8 cellular contexts compared by ENCODE assay signal in the genomic region with DNA sequence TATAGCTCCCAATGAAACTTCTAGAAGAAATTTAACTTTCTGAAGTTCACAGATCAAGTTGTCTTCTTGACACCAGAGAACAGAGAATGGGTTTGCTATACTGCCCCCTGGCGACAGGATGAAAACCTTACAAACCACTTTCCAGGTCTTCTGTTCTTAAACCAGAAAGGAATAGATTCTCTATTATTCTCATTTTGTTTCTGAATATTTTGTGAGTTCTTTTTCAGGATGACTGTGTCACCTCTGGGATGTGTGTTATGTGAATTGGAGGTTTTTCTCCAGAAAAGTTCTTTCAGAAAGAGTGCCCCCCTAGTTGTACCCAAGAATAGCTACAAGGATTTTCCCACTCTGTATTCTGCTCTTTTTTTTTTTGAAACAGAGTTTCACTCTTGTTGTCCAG. TPM values are rescaled to one million over a fixed set of nuclear protein-coding genes. Genes with fewer than 3 reads are reported as not detected.
DNase-seq lines count a peak whose midpoint lies in the region; ATAC-seq, FAIRE-seq and TF ChIP-seq lines count a peak whose summit lies in the region.

No MANE protein-coding gene starts in this region.

- H3K27ac ChIP-seq in A549: no peak overlapping the region

- no peak overlapping the region for H3K4me2 ChIP-seq in A549

- CTCF ChIA-PET in A549 (lab: Yijun Ruan, JAX): interaction anchor here (0.6 to 2.0 kb wide), 29 partner anchors 8 to 394 kb away, joined by 3 to 10 read pairs (median 4); a partner anchor contains a TSS

- H3K4me3 ChIP-seq in A549 (no peak overlapping the region), GM12865 (ENCODE audit: low read depth, low read length) (no peak overlapping the region)

- WGBS in A549 (ENCODE audit: missing lambda C conversion rate): 0% methylated on average over 1 of the region's 1 CpG

- peaks cover 10% of the 10 kb centered on the region; the same call in 2 of the 3 replicates for H3K9me3 ChIP-seq in A549

- peak; percentile 59 to 78 for DNase-seq in A549 (ENCODE audit: low read depth in 1 of 2, low spot score in 1 of 2)
- DNase-seq in GM12865 (ENCODE audit: low read depth): peak; percentile 78
- DNase-seq in OCI-M1 (lab: John Stamatoyannopoulos, UW): peak; percentile 93
- DNase-seq in activated naive CD4-positive, alpha-beta T cell treated with anti-CD3 and anti-CD28 coated beads, Interleukin-2, amount 50 U/mL, for 16 hours: peak; percentile 57
- DNase-seq in iPS-NIHi11 (ENCODE audit: low spot score): peak; percentile 54
- peak; percentile 57 for DNase-seq in stimulated activated CD4-positive, alpha-beta T cell treated with anti-CD3 and anti-CD28 coated beads, Interleukin-4, amount 100 ng/mL, for 24 hours
- DNase-seq in omental fat pad (ENCODE audit: low spot score): no peak

- FAIRE-seq in A549 (lab: Jason Lieb, UNC): no peak

- ATAC-seq in A549 (peak; percentile 64 to 68; a peak in 5 of 6 replicates), omental fat pad (ENCODE audit: low FRiP score) (no peak), GM21529 (IDR thresholded peaks at IDR 0.05; ENCODE audit: unreplicated experiment) (no peak)

- POLR2A ChIA-PET in A549 (lab: Yijun Ruan, JAX): no interaction called here

- TF ChIP-seq POLR2A in A549 (IDR thresholded peaks at IDR 0.05; ENCODE audit: low read length): no peak

- no peaks in the 10 kb centered on the region for H3K4me1 ChIP-seq in A549

- TF ChIP-seq RAD21 in A549 (conservative IDR thresholded peaks at IDR 0.05 in 1 of 2, IDR thresholded peaks at IDR 0.05 in 1 of 2): peak in 1 of 2 experiments; percentile 22; a peak in 2 of 5 replicates

- TF ChIP-seq CTCF in A549 (IDR thresholded peaks at IDR 0.05) (peak; percentile 80), GM12865 (IDR thresholded peaks at IDR 0.05; ENCODE audit: insufficient read depth, low read depth, low read length, missing control alignments) (peak; percentile 69), omental fat pad (IDR thresholded peaks at IDR 0.05) (no peak)

- no peak for TF ChIP-seq EP300 in A549 (IDR thresholded peaks at IDR 0.05)

TF ChIP-seq in A549, 52 proteins besides CTCF, POLR2A, EP300 and RAD21:
- TF ChIP-seq, protein P1, sequence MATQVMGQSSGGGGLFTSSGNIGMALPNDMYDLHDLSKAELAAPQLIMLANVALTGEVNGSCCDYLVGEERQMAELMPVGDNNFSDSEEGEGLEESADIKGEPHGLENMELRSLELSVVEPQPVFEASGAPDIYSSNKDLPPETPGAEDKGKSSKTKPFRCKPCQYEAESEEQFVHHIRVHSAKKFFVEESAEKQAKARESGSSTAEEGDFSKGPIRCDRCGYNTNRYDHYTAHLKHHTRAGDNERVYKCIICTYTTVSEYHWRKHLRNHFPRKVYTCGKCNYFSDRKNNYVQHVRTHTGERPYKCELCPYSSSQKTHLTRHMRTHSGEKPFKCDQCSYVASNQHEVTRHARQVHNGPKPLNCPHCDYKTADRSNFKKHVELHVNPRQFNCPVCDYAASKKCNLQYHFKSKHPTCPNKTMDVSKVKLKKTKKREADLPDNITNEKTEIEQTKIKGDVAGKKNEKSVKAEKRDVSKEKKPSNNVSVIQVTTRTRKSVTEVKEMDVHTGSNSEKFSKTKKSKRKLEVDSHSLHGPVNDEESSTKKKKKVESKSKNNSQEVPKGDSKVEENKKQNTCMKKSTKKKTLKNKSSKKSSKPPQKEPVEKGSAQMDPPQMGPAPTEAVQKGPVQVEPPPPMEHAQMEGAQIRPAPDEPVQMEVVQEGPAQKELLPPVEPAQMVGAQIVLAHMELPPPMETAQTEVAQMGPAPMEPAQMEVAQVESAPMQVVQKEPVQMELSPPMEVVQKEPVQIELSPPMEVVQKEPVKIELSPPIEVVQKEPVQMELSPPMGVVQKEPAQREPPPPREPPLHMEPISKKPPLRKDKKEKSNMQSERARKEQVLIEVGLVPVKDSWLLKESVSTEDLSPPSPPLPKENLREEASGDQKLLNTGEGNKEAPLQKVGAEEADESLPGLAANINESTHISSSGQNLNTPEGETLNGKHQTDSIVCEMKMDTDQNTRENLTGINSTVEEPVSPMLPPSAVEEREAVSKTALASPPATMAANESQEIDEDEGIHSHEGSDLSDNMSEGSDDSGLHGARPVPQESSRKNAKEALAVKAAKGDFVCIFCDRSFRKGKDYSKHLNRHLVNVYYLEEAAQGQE (IDR thresholded peaks at IDR 0.05): no peak
- TF ChIP-seq NR3C1 (IDR thresholded peaks at IDR 0.05) (no peak), PHF8 (IDR thresholded peaks at IDR 0.05; ENCODE audit: borderline replicate concordance, low read depth) (no peak)
TF ChIP-seq in A549: peak in this region for 0.

RNA-seq across cellular contexts. Expression of a gene that starts 6.3 kb away (rescaled TPM):
- polyA plus RNA-seq in A549 (2011; rRNA removed): 58.4 and 66.5 TPM in 2 replicates
- 47.7 and 52.5 TPM in 2 replicates for polyA plus RNA-seq in A549 (2012; cell fraction: cytosol; rRNA removed)
- polyA plus RNA-seq in A549 (2012; cell fraction: nucleus; rRNA removed): 13.8 and 20.3 TPM in 2 replicates
- polyA plus RNA-seq in A549 (2017; fragmentation: RNase III; extraction: RNeasy Plus Mini Kit Qiagen cat#74134 plus additional on column Dnase treatment): 49.9 to 51.4 TPM (median 50.5 TPM) in 3 replicates
- 38.8 and 41.5 TPM in 2 replicates for polyA minus RNA-seq in A549 (2011; rRNA and poly(A)+ RNA removed)
- 10 to 100 TPM in 2 of 4 donors, 1 to 10 TPM in 2; 8.4 to 21.4 (median 12.6) TPM for total RNA-seq in omental fat pad

RNA-seq across cellular contexts. Expression of a gene that starts 47.3 kb away (rescaled TPM):
- polyA plus RNA-seq in A549 (2011; rRNA removed) (1.3 and 1.4 TPM in 2 replicates), A549 (2017; fragmentation: RNase III; extraction: RNeasy Plus Mini Kit Qiagen cat#74134 plus additional on column Dnase treatment) (0.46 to 0.52 TPM (median 0.47 TPM) in 3 replicates)
- 2.8 and 4.3 TPM in 2 replicates for polyA plus RNA-seq in A549 (2012; cell fraction: cytosol; rRNA removed)
- 5.4 and 8.6 TPM in 2 replicates for polyA plus RNA-seq in A549 (2012; cell fraction: nucleus; rRNA removed)
- polyA minus RNA-seq in A549 (2011; rRNA and poly(A)+ RNA removed): 0.62 and 0.68 TPM in 2 replicates
- total RNA-seq in omental fat pad: under 1 TPM in 1 of 4 donors, not detected in 3; 0.37 TPM

Comparison
In these comparisons a context has a peak if more than half of its experiments do, and no peak if none do; other contexts are left out.
1. ATAC-seq: peak in A549 (2 of 2); none in omental fat pad (single experiment) and GM21529 (single experiment).
2. CTCF ChIP-seq: peak in A549 (single experiment) and GM12865 (single experiment); none in omental fat pad (0 of 3).